Comparison of ENCODE assay signal across 2 cellular contexts in genomic region chr5:73841641-73842040, GRCh38.
TF ChIP-seq lines count a peak whose summit lies in the region.

No MANE protein-coding gene starts in this region.

TF ChIP-seq in IMR-90, 13 proteins besides CTCF, POLR2A, EP300 and RAD21:
- TF ChIP-seq, protein P1, sequence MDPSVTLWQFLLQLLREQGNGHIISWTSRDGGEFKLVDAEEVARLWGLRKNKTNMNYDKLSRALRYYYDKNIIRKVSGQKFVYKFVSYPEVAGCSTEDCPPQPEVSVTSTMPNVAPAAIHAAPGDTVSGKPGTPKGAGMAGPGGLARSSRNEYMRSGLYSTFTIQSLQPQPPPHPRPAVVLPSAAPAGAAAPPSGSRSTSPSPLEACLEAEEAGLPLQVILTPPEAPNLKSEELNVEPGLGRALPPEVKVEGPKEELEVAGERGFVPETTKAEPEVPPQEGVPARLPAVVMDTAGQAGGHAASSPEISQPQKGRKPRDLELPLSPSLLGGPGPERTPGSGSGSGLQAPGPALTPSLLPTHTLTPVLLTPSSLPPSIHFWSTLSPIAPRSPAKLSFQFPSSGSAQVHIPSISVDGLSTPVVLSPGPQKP (IDR thresholded peaks at IDR 0.05; ENCODE audit: borderline replicate concordance, low read depth, low read length), result no peak
- TF ChIP-seq RCOR1 (IDR thresholded peaks at IDR 0.05; ENCODE audit: insufficient replicate concordance, low read length) (no peak), MAFK (IDR thresholded peaks at IDR 0.05; ENCODE audit: low read depth, low read length) (no peak), NFE2L2 (IDR thresholded peaks at IDR 0.05; ENCODE audit: low read depth, low read length) (no peak), BHLHE40 (IDR thresholded peaks at IDR 0.05; ENCODE audit: low read depth, low read length) (no peak), FOS (IDR thresholded peaks at IDR 0.05; ENCODE audit: low read depth, low read length) (no peak), SMC3 (IDR thresholded peaks at IDR 0.05; ENCODE audit: low read depth, low read length) (no peak), RFX5 (IDR thresholded peaks at IDR 0.05; ENCODE audit: low read depth, low read length) (no peak), CHD1 (IDR thresholded peaks at IDR 0.05; ENCODE audit: low read depth, low read length) (no peak), MAZ (IDR thresholded peaks at IDR 0.05; ENCODE audit: borderline replicate concordance, low read depth, low read length) (no peak), MXI1 (IDR thresholded peaks at IDR 0.05; ENCODE audit: borderline replicate concordance, low read depth, low read length) (no peak), CEBPB (IDR thresholded peaks at IDR 0.05; ENCODE audit: low read depth, low read length) (no peak)
- TF ChIP-seq, protein P2, sequence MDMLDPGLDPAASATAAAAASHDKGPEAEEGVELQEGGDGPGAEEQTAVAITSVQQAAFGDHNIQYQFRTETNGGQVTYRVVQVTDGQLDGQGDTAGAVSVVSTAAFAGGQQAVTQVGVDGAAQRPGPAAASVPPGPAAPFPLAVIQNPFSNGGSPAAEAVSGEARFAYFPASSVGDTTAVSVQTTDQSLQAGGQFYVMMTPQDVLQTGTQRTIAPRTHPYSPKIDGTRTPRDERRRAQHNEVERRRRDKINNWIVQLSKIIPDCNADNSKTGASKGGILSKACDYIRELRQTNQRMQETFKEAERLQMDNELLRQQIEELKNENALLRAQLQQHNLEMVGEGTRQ (IDR thresholded peaks at IDR 0.05; ENCODE audit: low read depth, low read length), result no peak

TF ChIP-seq in SK-N-SH, 30 proteins besides CTCF, POLR2A, EP300 and RAD21 (continued from another document):
- TF ChIP-seq EZH2phosphoT487 (IDR thresholded peaks at IDR 0.05; ENCODE audit: borderline replicate concordance, low read depth), result no peak
- no peak for TF ChIP-seq NRF1 (IDR thresholded peaks at IDR 0.05; ENCODE audit: low read depth, low read length)
- no peak for TF ChIP-seq YY1 (IDR thresholded peaks at IDR 0.05; ENCODE audit: low read depth)
- TF ChIP-seq TCF12 (IDR thresholded peaks at IDR 0.05), result no peak
